ENCODE assay signal across 9 cellular contexts in the genomic region with DNA sequence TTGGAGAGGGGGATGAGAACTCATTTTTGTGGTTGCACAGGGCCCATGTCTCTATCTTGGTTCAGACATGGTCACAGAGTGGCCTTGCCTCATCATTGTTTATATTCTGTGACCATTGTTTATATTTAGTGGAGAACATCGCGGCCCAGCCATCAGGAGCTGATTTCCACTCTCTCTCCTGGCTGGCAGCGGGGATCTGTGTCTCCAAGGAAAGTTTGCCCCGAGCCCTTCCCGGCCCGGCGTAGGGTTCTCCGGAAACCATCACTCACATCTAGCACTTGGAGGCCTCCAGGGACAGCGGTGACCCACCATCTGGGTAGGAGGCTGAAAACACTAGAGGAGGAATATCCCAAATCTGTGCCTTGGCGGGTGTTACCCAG. TPM values are rescaled to one million over a fixed set of nuclear protein-coding genes. Genes with fewer than 3 reads are reported as not detected.
DNase-seq lines count a peak whose midpoint lies in the region; ATAC-seq, FAIRE-seq and TF ChIP-seq lines count a peak whose summit lies in the region.
"Had no signal": no experiment of that assay in that cellular context is flagged by ENCODE, and none has a peak within 500 bp of the region (broad histone marks: within the 10 kb centered on the region; RNA-seq: fewer than 3 reads in every experiment).

No MANE protein-coding gene starts in this region.

- H3K4me1 ChIP-seq in ectodermal cell (ENCODE audit: control insufficient read depth, insufficient read depth, low read length) (peaks cover 16% of the 10 kb centered on the region), pancreas (peaks cover 0 to 3% (median 0%) of the 10 kb centered on the region in 3 donors)

- 93 to 95% methylated on average over 10 of the region's 10 CpGs for WGBS in ectodermal cell, 2 experiments
- WGBS in pancreas, 2 donors, result 80 to 85% methylated on average over 10 of the region's 10 CpGs

- TF ChIP-seq CTCF in pancreas (IDR thresholded peaks at IDR 0.05), result no peak

- H3K9me3 Mint-ChIP-seq in naive B cell, result no peaks in the 10 kb centered on the region

- FAIRE-seq in pancreas (lab: Jason Lieb, UNC), result no peak
- FAIRE-seq: colon had no signal

- peaks cover 0 to 7% (median 6%) of the 10 kb centered on the region in 3 donors for H3K27me3 Mint-ChIP-seq in naive B cell

- intact Hi-C loops in Right ventricle myocardium inferior (cut with DNase I), result loop anchor here (5.0 kb wide), 1 partner anchor 118 kb away; no protein-coding TSS in a partner anchor
- intact Hi-C loops in cardiac septum (cut with DNase I), result no loop called here
- intact Hi-C loops in pancreas (cut with DNase I), result no loop called here

- H3K27ac Mint-ChIP-seq in naive B cell, result peak overlapping the region in 2 of 6 donors; percentile 36 to 79

- no peaks in the 10 kb centered on the region for H3K36me3 Mint-ChIP-seq in naive B cell

- H3K36me3 ChIP-seq in ectodermal cell (ENCODE audit: control insufficient read depth, insufficient read depth, low read length) (no peaks in the 10 kb centered on the region), pancreas (no peaks in the 10 kb centered on the region)

- peak; percentile 32 for ATAC-seq in Right ventricle myocardium inferior
- ATAC-seq in naive B cell (ENCODE audit: low read depth in 2 of 2), result no peak
- no peak for ATAC-seq in pancreas
- no peak for ATAC-seq in GM21576 (IDR thresholded peaks at IDR 0.05; ENCODE audit: unreplicated experiment)
- ATAC-seq in GM21367 (IDR thresholded peaks at IDR 0.05; ENCODE audit: unreplicated experiment), result no peak

- peak overlapping the region; percentile 68 to 97 (median 88) for H3K4me3 Mint-ChIP-seq in naive B cell

- peaks cover 16 to 22% (median 21%) of the 10 kb centered on the region in 3 donors for H3K4me1 Mint-ChIP-seq in naive B cell

- peak overlapping the region; percentile 5 for H3K4me3 ChIP-seq in ectodermal cell (ENCODE audit: insufficient read depth, low read depth, low read length)
- no peak overlapping the region for H3K4me3 ChIP-seq in pancreas

- H3K27me3 ChIP-seq in ectodermal cell (ENCODE audit: control insufficient read depth, insufficient read depth, low read length, poor library complexity, severe bottlenecking), result no peaks in the 10 kb centered on the region
- H3K27me3 ChIP-seq in pancreas, result no peaks in the 10 kb centered on the region

- H3K27ac ChIP-seq in ectodermal cell (ENCODE audit: insufficient read depth, low read depth, low read length, poor library complexity, severe bottlenecking), result no peak overlapping the region
- no peak overlapping the region for H3K27ac ChIP-seq in pancreas

- peak; percentile 74 for DNase-seq in Right ventricle myocardium inferior (ENCODE audit: missing footprints)
- DNase-seq in cardiac septum (ENCODE audit: low spot score), result no peak
- DNase-seq in naive B cell, result no peak
- DNase-seq in pancreas, result no peak
- DNase-seq in GOT3 (lab: John Stamatoyannopoulos, UW), result no peak

- H3K9me3 ChIP-seq in ectodermal cell (ENCODE audit: control insufficient read depth, low read length) (no peaks in the 10 kb centered on the region), pancreas (no peaks in the 10 kb centered on the region)

RNA-seq across cellular contexts. Expression of gene ZNF358, which starts 0.8 kb away (rescaled TPM):
- 89.6 TPM for total RNA-seq in Right ventricle myocardium inferior
- total RNA-seq in cardiac septum, result 76.7 TPM
- polyA plus RNA-seq in ectodermal cell (2013, experiment 1 of 4), result 65.4 TPM
- polyA plus RNA-seq in ectodermal cell (2013, experiment 2 of 4), result 78.9 TPM
- polyA plus RNA-seq in ectodermal cell (2013, experiment 3 of 4), result 63.0 TPM
- 66.9 TPM for polyA plus RNA-seq in ectodermal cell (2013, experiment 4 of 4)
- polyA plus RNA-seq in naive B cell (ENCODE audit: low read depth in 6 of 6), result 1 to 10 TPM in 5 of 6 donors, under 1 TPM in 1; 0.94 to 3.5 (median 1.6) TPM
- total RNA-seq in pancreas, result 10 to 100 TPM; 22.6 to 33.9 (median 23.3) TPM
- 10 to 100 TPM; 35.5 to 68.8 TPM for polyA plus RNA-seq in pancreas

RNA-seq across cellular contexts. Expression of gene MCOLN1, which starts 7.3 kb away (rescaled TPM):
- total RNA-seq in Right ventricle myocardium inferior, result 19.5 TPM
- 16.0 TPM for total RNA-seq in cardiac septum
- polyA plus RNA-seq in ectodermal cell (2013, experiment 1 of 4), result 15.2 TPM
- 19.7 TPM for polyA plus RNA-seq in ectodermal cell (2013, experiment 2 of 4)
- 12.3 TPM for polyA plus RNA-seq in ectodermal cell (2013, experiment 3 of 4)
- polyA plus RNA-seq in ectodermal cell (2013, experiment 4 of 4), result 14.1 TPM
- 1 to 10 TPM; 5.0 to 8.9 (median 6.7) TPM for polyA plus RNA-seq in naive B cell (ENCODE audit: low read depth in 6 of 6)
- 10 to 100 TPM in 2 of 6 donors, 1 to 10 TPM in 4; 6.9 to 16.8 (median 9.3) TPM for total RNA-seq in pancreas
- polyA plus RNA-seq in pancreas, result 10 to 100 TPM; 33.5 to 35.4 TPM

RNA-seq across cellular contexts. Expression of gene PNPLA6, which starts 20.4 kb away (rescaled TPM):
- total RNA-seq in Right ventricle myocardium inferior (50.6 TPM), cardiac septum (41.9 TPM), pancreas (10 to 100 TPM; 25.4 to 65.2 (median 32.8) TPM)
- 148 TPM for polyA plus RNA-seq in ectodermal cell (2013, experiment 1 of 4)
- 166 TPM for polyA plus RNA-seq in ectodermal cell (2013, experiment 2 of 4)
- polyA plus RNA-seq in ectodermal cell (2013, experiment 3 of 4), result 99.0 TPM
- 112 TPM for polyA plus RNA-seq in ectodermal cell (2013, experiment 4 of 4)
- polyA plus RNA-seq in naive B cell (ENCODE audit: low read depth in 6 of 6) (1 to 10 TPM; 4.1 to 9.6 (median 6.6) TPM), pancreas (10 to 100 TPM; 53.7 to 86.2 TPM)

RNA-seq across cellular contexts. Expression of gene PEX11G, which starts 26.2 kb away (rescaled TPM):
- total RNA-seq in Right ventricle myocardium inferior (1.2 TPM), cardiac septum (1.9 TPM), pancreas (1 to 10 TPM; 1.5 to 3.2 (median 2.2) TPM)
- polyA plus RNA-seq in ectodermal cell (2013, experiment 1 of 4), result 4.7 TPM
- polyA plus RNA-seq in ectodermal cell (2013, experiment 2 of 4), result 3.3 TPM
- polyA plus RNA-seq in ectodermal cell (2013, experiment 3 of 4), result 3.6 TPM
- polyA plus RNA-seq in ectodermal cell (2013, experiment 4 of 4), result 4.7 TPM
- polyA plus RNA-seq in naive B cell (ENCODE audit: low read depth in 6 of 6) (1 to 10 TPM in 3 of 6 donors, under 1 TPM in 3; 0.52 to 4.4 (median 1.2) TPM), pancreas (1 to 10 TPM; 5.9 to 6.8 TPM)
